10 cellular contexts compared by ENCODE assay signal in the genomic region with DNA sequence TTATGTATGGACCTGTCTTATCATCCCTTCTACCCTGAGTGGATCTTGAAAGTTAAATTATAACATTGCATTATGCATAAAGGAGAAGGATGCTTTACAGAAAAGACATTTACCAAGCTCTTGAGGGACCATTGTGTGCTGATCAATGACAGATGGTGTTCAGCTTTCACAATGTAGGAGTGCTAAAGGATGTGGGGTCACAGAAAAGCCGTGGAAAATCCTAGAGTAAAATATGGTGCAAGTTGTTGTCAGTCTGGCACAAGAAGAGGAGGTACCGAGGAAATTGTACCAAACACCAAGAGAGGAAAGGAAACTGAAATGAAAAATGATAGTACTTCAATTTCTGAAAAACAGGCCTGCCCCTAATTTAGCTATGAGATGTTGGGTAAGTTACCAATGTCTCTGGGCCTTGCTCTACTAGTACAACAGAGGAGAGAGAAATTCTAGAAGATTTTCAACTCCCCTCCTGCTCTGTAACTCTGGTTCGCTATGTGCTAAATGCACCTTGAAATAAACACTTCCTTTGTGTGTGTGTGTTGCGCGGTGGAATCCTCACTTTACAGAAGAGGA.
DNase-seq lines count a peak whose midpoint lies in the region; ATAC-seq and TF ChIP-seq lines count a peak whose summit lies in the region.
"Had no signal": no experiment of that assay in that cellular context is flagged by ENCODE, and none has a peak within 500 bp of the region (broad histone marks: within the 10 kb centered on the region; RNA-seq: fewer than 3 reads in every experiment).

No MANE protein-coding gene starts in this region.

- TF ChIP-seq CTCF in natural killer cell (IDR thresholded peaks at IDR 0.05): no peak
- no peak for TF ChIP-seq CTCF in upper lobe of left lung (IDR thresholded peaks at IDR 0.05)

- TF ChIP-seq EP300 in upper lobe of left lung (IDR thresholded peaks at IDR 0.05): no peak

- peak overlapping the region; percentile 51 for H3K4me3 Mint-ChIP-seq in natural killer cell treated with Interleukin-12 subunit alpha and Interleukin-12 subunit beta and Interleukin-15 and Interleukin-18, amount 100 ng/mL, for 72 hours
- H3K4me3 Mint-ChIP-seq in natural killer cell: no peak overlapping the region
- peak overlapping the region; percentile 7 for H3K4me3 Mint-ChIP-seq in activated naive CD8-positive, alpha-beta T cell treated with anti-CD3 and anti-CD28 coated beads, Interleukin-2, amount 50 U/mL, for 24 hours
- H3K4me3 Mint-ChIP-seq: neural crest cell had no signal

- H3K36me3 ChIP-seq in upper lobe of left lung: no peaks in the 10 kb centered on the region

- WGBS in upper lobe of left lung, 2 donors: 67 to 71% methylated on average over 5 of the region's 5 CpGs

- intact Hi-C loops in natural killer cell (cut with micrococcal nuclease): no loop called here

- H3K9me3 ChIP-seq in upper lobe of left lung: no peaks in the 10 kb centered on the region

- H3K4me1 ChIP-seq in upper lobe of left lung: peaks cover 7 to 20% (median 18%) of the 10 kb centered on the region in 4 donors

- H3K27ac ChIP-seq in upper lobe of left lung: peak overlapping the region; percentile 9 to 71 (median 24)

- ATAC-seq in natural killer cell treated with Interleukin-12 subunit alpha and Interleukin-12 subunit beta and Interleukin-15 and Interleukin-18, amount 100 ng/mL, for 72 hours: peak; percentile 53 to 83
- no peak for ATAC-seq in natural killer cell
- ATAC-seq in HG02973 (IDR thresholded peaks at IDR 0.05; ENCODE audit: unreplicated experiment): peak; percentile 63
- ATAC-seq in activated naive CD8-positive, alpha-beta T cell treated with anti-CD3 and anti-CD28 coated beads, Interleukin-2, amount 50 U/mL, for 24 hours: no peak
- ATAC-seq in upper lobe of left lung (ENCODE audit: low FRiP score in 2 of 2): no peak

- peak overlapping the region; percentile 74 to 94 for H3K27ac Mint-ChIP-seq in natural killer cell treated with Interleukin-12 subunit alpha and Interleukin-12 subunit beta and Interleukin-15 and Interleukin-18, amount 100 ng/mL, for 72 hours
- H3K27ac Mint-ChIP-seq in natural killer cell: no peak overlapping the region
- H3K27ac Mint-ChIP-seq in activated naive CD8-positive, alpha-beta T cell treated with anti-CD3 and anti-CD28 coated beads, Interleukin-2, amount 50 U/mL, for 24 hours: peak overlapping the region; percentile 75

- peaks cover 21 to 27% of the 10 kb centered on the region in 2 donors for H3K4me1 Mint-ChIP-seq in natural killer cell treated with Interleukin-12 subunit alpha and Interleukin-12 subunit beta and Interleukin-15 and Interleukin-18, amount 100 ng/mL, for 72 hours (ENCODE audit: low read depth in 2 of 2)
- peaks cover 4% of the 10 kb centered on the region in 2 donors for H3K4me1 Mint-ChIP-seq in natural killer cell
- H3K4me1 Mint-ChIP-seq in activated naive CD8-positive, alpha-beta T cell treated with anti-CD3 and anti-CD28 coated beads, Interleukin-2, amount 50 U/mL, for 24 hours: peaks cover 36% of the 10 kb centered on the region

- H3K9me3 Mint-ChIP-seq in natural killer cell treated with Interleukin-12 subunit alpha and Interleukin-12 subunit beta and Interleukin-15 and Interleukin-18, amount 100 ng/mL, for 72 hours: no peaks in the 10 kb centered on the region
- H3K9me3 Mint-ChIP-seq in natural killer cell: no peaks in the 10 kb centered on the region
- H3K9me3 Mint-ChIP-seq in activated naive CD8-positive, alpha-beta T cell treated with anti-CD3 and anti-CD28 coated beads, Interleukin-2, amount 50 U/mL, for 24 hours: no peaks in the 10 kb centered on the region
- H3K9me3 Mint-ChIP-seq: neural crest cell had no signal

- DNase-seq in natural killer cell treated with Interleukin-12 subunit alpha and Interleukin-12 subunit beta and Interleukin-15 and Interleukin-18, amount 100 ng/mL, for 72 hours (ENCODE audit: low spot score): no peak
- DNase-seq in natural killer cell: no peak
- no peak for DNase-seq in activated naive CD8-positive, alpha-beta T cell treated with anti-CD3 and anti-CD28 coated beads, Interleukin-2, amount 50 U/mL, for 24 hours
- no peak for DNase-seq in upper lobe of left lung
- no peak for DNase-seq in NOMO-1 treated with DMSO at 0.1 percent for 48 hours (lab: John Stamatoyannopoulos, UW; ENCODE audit: unreplicated experiment)
- DNase-seq in NCI-H1436 treated with DMSO at 0.1 percent for 48 hours (lab: John Stamatoyannopoulos, UW): no peak
- no peak for DNase-seq in NCI-H1694 treated with DMSO at 0.1 percent for 48 hours (lab: John Stamatoyannopoulos, UW)
- DNase-seq: NCI-H345 had no signal

- H3K27me3 Mint-ChIP-seq in natural killer cell treated with Interleukin-12 subunit alpha and Interleukin-12 subunit beta and Interleukin-15 and Interleukin-18, amount 100 ng/mL, for 72 hours: peaks cover 3 to 8% of the 10 kb centered on the region in 2 donors
- H3K27me3 Mint-ChIP-seq in natural killer cell (ENCODE audit: low read depth in 2 of 2): peaks cover 3 to 18% of the 10 kb centered on the region in 2 donors
- no peaks in the 10 kb centered on the region for H3K27me3 Mint-ChIP-seq in activated naive CD8-positive, alpha-beta T cell treated with anti-CD3 and anti-CD28 coated beads, Interleukin-2, amount 50 U/mL, for 24 hours

- TF ChIP-seq POLR2A in upper lobe of left lung (IDR thresholded peaks at IDR 0.05): no peak

- no peaks in the 10 kb centered on the region for H3K27me3 ChIP-seq in upper lobe of left lung

- H3K4me3 ChIP-seq in upper lobe of left lung: no peak overlapping the region

- H3K36me3 Mint-ChIP-seq in natural killer cell treated with Interleukin-12 subunit alpha and Interleukin-12 subunit beta and Interleukin-15 and Interleukin-18, amount 100 ng/mL, for 72 hours: no peaks in the 10 kb centered on the region
- H3K36me3 Mint-ChIP-seq in natural killer cell: no peaks in the 10 kb centered on the region
- H3K36me3 Mint-ChIP-seq in activated naive CD8-positive, alpha-beta T cell treated with anti-CD3 and anti-CD28 coated beads, Interleukin-2, amount 50 U/mL, for 24 hours (ENCODE audit: low read depth): no peaks in the 10 kb centered on the region

Comparison
In these comparisons a context has a peak if more than half of its experiments do, and no peak if none do; other contexts are left out.
1. ATAC-seq: peak in natural killer cell treated with Interleukin-12 subunit alpha and Interleukin-12 subunit beta and Interleukin-15 and Interleukin-18, amount 100 ng/mL, for 72 hours (2 of 2) and HG02973 (single experiment); none in natural killer cell (0 of 3), activated naive CD8-positive, alpha-beta T cell treated with anti-CD3 and anti-CD28 coated beads, Interleukin-2, amount 50 U/mL, for 24 hours (single experiment) and upper lobe of left lung (0 of 2).
2. H3K27ac Mint-ChIP-seq: peak in natural killer cell treated with Interleukin-12 subunit alpha and Interleukin-12 subunit beta and Interleukin-15 and Interleukin-18, amount 100 ng/mL, for 72 hours (2 of 2) and activated naive CD8-positive, alpha-beta T cell treated with anti-CD3 and anti-CD28 coated beads, Interleukin-2, amount 50 U/mL, for 24 hours (single experiment); none in natural killer cell (0 of 2).